19 cellular contexts compared by ENCODE assay signal in genomic region chr12:112964915-112965314, GRCh38. TPM values are rescaled to one million over a fixed set of nuclear protein-coding genes. Genes with fewer than 3 reads are reported as not detected.
"Had no signal": no experiment of that assay in that cellular context is flagged by ENCODE, and none has a peak within 500 bp of the region (broad histone marks: within the 10 kb centered on the region; RNA-seq: fewer than 3 reads in every experiment).

No MANE protein-coding gene starts in this region.

- H3K9me3 ChIP-seq: SK-N-SH had no signal

- H3K9ac ChIP-seq: SK-N-SH had no signal

- DNase-seq: Karpas-422, KG1, MM.1S, NCI-H1092 treated with DMSO at 0.1 percent for 48 hours, NCI-H1436, NCI-H187, NCI-H2029, NCI-H2081 treated with DMSO at 0.1 percent for 48 hours, NCI-H2171, NCI-H226, NCI-H446, NCI-H510A, NCI-H524 treated with DMSO at 0.1 percent for 48 hours, NCI-H69, NCI-H774, RPMI8226, SHP77, SK-N-SH had no signal

- H3K27ac ChIP-seq: HL-60 had no signal

RNA-seq across cellular contexts. Expression of gene OAS2, which starts 13.4 kb away (rescaled TPM):
- polyA plus RNA-seq: SK-N-SH had no signal
